In the genomic region with DNA sequence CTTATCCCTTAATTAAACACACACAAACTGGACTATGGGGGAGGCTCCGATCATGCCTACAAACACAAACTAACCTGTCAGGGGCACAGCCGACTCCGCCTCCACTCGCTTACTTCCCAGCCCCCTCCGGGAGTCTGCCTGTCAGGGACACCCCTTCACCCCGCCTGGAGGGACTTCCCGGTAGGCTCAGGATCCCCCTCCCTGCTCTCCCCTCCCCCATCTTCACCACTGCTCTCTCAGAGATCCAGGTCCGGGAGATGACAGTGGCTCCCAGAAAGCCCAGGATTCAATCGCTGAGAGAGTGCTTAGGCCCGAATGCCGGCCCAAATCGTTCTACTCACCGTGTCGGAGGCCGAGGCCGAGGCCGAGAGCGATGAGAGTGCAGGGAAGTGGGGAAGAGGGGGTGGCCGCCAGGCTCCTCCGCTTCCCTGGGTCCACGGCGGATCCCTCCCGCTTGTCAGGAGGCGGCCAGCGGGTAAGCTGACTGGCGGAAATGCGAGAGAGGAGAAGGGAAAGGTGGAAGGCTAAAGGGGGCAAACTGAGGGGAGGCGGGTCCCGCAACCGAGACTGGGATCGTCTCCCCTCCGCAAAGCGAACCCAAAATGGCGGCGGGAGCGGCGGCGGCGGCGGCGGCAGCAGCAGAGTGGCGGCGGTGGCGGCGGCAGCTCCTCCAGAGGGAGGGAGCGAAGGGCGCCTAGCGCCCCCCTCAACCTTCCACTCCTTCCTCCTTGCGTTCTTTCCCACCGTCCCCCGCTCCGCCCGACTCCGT, we compare ENCODE assay signal across 8 cellular contexts. TPM values are rescaled to one million over a fixed set of nuclear protein-coding genes. Genes with fewer than 3 reads are reported as not detected.
A peak's percentile ranks its signal among the peaks of the same experiment; 100 is the strongest.
DNase-seq lines count a peak whose midpoint lies in the region; ATAC-seq and TF ChIP-seq lines count a peak whose summit lies in the region.
"Not testable (repeated sequence)": the region's sequence is repeated elsewhere in the genome, so short reads cannot be mapped to it uniquely, and the experiment has no call there.

No MANE protein-coding gene starts in this region.

- H3K23ac ChIP-seq in mesenchymal stem cell (ENCODE audit: low read length in 2 of 2) = peak overlapping the region in 1 of 2 experiments; percentile 98

- peak overlapping the region; percentile 39 to 66 for H2BK12ac ChIP-seq in mesenchymal stem cell (ENCODE audit: low read length in 2 of 2)

- peak overlapping the region; percentile 98 for H2BK15ac ChIP-seq in mesenchymal stem cell (ENCODE audit: low read depth, poor library complexity, severe bottlenecking)

- H3K27ac ChIP-seq in endodermal cell (ENCODE audit: low read depth, low read length) (peak overlapping the region; percentile 99), mesenchymal stem cell (ENCODE audit: low read length, poor library complexity, severe bottlenecking) (peak overlapping the region; percentile 94)

- peaks cover 14% of the 10 kb centered on the region for H3K36me3 ChIP-seq in endodermal cell (ENCODE audit: control insufficient read depth, insufficient read depth, low read length)
- H3K36me3 ChIP-seq in mesenchymal stem cell (ENCODE audit: control insufficient read depth in 1 of 2, insufficient read depth in 2 of 2, low read depth in 1 of 2, low read length in 2 of 2) = not testable (repeated sequence)

- peak overlapping the region; percentile 96 to 99 for H3K4me3 Mint-ChIP-seq in activated T-cell treated with anti-CD3 and anti-CD28 coated beads, Interleukin-2, amount 50 U/mL, for 72 hours
- H3K4me3 Mint-ChIP-seq in endodermal cell = peak overlapping the region; percentile 94

- 0% methylated on average over 12 to 47 of the region's 54 CpGs for WGBS in endodermal cell (ENCODE audit: insufficient coverage in 1 of 2, insufficient read length in 1 of 2), 2 experiments
- under 1% methylated on average over 22 of the region's 54 CpGs for WGBS in mesenchymal stem cell

- peak overlapping the region; percentile 83 for H3K4me3 ChIP-seq in AG09309 (ENCODE audit: control insufficient read depth, low read depth, low read length)
- peak overlapping the region; percentile 89 for H3K4me3 ChIP-seq in endodermal cell (ENCODE audit: low read length)
- H3K4me3 ChIP-seq in mesenchymal stem cell (ENCODE audit: insufficient read depth in 1 of 2, low read depth in 1 of 2, low read length in 2 of 2) = peak overlapping the region; percentile 87 to 90

- TF ChIP-seq CTCF in AG09309 (IDR thresholded peaks at IDR 0.05; ENCODE audit: control insufficient read depth, insufficient read depth, low read depth, low read length, missing control alignments); endodermal cell (conservative IDR thresholded peaks at IDR 0.05): not testable (repeated sequence)

- H3K27me3 ChIP-seq in endodermal cell (ENCODE audit: control insufficient read depth, insufficient read depth, low read length, poor library complexity, severe bottlenecking); mesenchymal stem cell (ENCODE audit: control insufficient read depth in 1 of 2, insufficient read depth in 1 of 2, low read length in 2 of 2): not testable (repeated sequence)

- H4K91ac ChIP-seq in mesenchymal stem cell (ENCODE audit: low read length) = peak overlapping the region; percentile 98

- peak overlapping the region; percentile 85 for H2BK120ac ChIP-seq in mesenchymal stem cell (ENCODE audit: low read depth, low read length)

- H3K27ac Mint-ChIP-seq in activated T-cell treated with anti-CD3 and anti-CD28 coated beads, Interleukin-2, amount 50 U/mL, for 72 hours = peak overlapping the region; percentile 99
- H3K27ac Mint-ChIP-seq in endodermal cell = peak overlapping the region; percentile 97

- not testable (repeated sequence) for H2AK5ac ChIP-seq in mesenchymal stem cell (ENCODE audit: low read length, severe bottlenecking)

- H4K8ac ChIP-seq in mesenchymal stem cell (ENCODE audit: low read length) = peak overlapping the region; percentile 87

- H3K79me1 ChIP-seq in mesenchymal stem cell (replicated peaks; ENCODE audit: low read length, poor library complexity, severe bottlenecking) = not testable (repeated sequence)

- H3K9ac ChIP-seq in endodermal cell (ENCODE audit: extremely low read depth, low read length, poor library complexity, severe bottlenecking) (peak overlapping the region; percentile 96), mesenchymal stem cell (ENCODE audit: low read length) (peak overlapping the region; percentile 100)

- H3K14ac ChIP-seq in mesenchymal stem cell (ENCODE audit: low read length in 2 of 2) = peak overlapping the region in 1 of 2 experiments; percentile 76

- H3K4ac ChIP-seq in mesenchymal stem cell (ENCODE audit: low read depth in 1 of 2, low read length in 2 of 2) = peak overlapping the region; percentile 91 to 97

- H3K4me1 ChIP-seq in endodermal cell (ENCODE audit: control insufficient read depth, insufficient read depth, low read length); mesenchymal stem cell (ENCODE audit: control insufficient read depth, insufficient read depth, low read depth, low read length): not testable (repeated sequence)

- H3K4me1 Mint-ChIP-seq in activated T-cell treated with anti-CD3 and anti-CD28 coated beads, Interleukin-2, amount 50 U/mL, for 72 hours (ENCODE audit: low read depth) = peaks cover 62% of the 10 kb centered on the region
- peaks cover 13% of the 10 kb centered on the region for H3K4me1 Mint-ChIP-seq in endodermal cell

- not testable (repeated sequence) for H3K9me3 Mint-ChIP-seq in activated T-cell treated with anti-CD3 and anti-CD28 coated beads, Interleukin-2, amount 50 U/mL, for 72 hours; endodermal cell

- H3K4me2 ChIP-seq in mesenchymal stem cell (ENCODE audit: low read length, poor library complexity, severe bottlenecking) = peak overlapping the region; percentile 49

- H3K18ac ChIP-seq in mesenchymal stem cell (ENCODE audit: low read depth in 1 of 2, low read length in 2 of 2) = peak overlapping the region; percentile 99

- DNase-seq in AG09309 (ENCODE audit: low read depth) = not testable (repeated sequence)
- DNase-seq in RPMI8226 = peak; percentile 53
- DNase-seq in activated T-cell treated with anti-CD3 and anti-CD28 coated beads, Interleukin-2, amount 50 U/mL, for 72 hours = peak; percentile 71 to 74
- peak; percentile 88 for DNase-seq in endodermal cell
- peak; percentile 47 for DNase-seq in mesenchymal stem cell
- DNase-seq in stimulated activated CD4-positive, alpha-beta T cell treated with anti-CD3 and anti-CD28 coated beads, Interleukin-2, amount 100 ng/mL, for 4 hours (ENCODE audit: low read depth) = peak; percentile 53

- peak overlapping the region; percentile 96 for H2BK5ac ChIP-seq in mesenchymal stem cell (ENCODE audit: low read depth, low read length, poor library complexity, severe bottlenecking)

- H3K36me3 Mint-ChIP-seq in activated T-cell treated with anti-CD3 and anti-CD28 coated beads, Interleukin-2, amount 50 U/mL, for 72 hours (ENCODE audit: insufficient read depth in 2 of 2) = not testable (repeated sequence)
- peaks cover 13% of the 10 kb centered on the region for H3K36me3 Mint-ChIP-seq in endodermal cell (ENCODE audit: low read depth)

- H3K27me3 Mint-ChIP-seq in activated T-cell treated with anti-CD3 and anti-CD28 coated beads, Interleukin-2, amount 50 U/mL, for 72 hours (ENCODE audit: low read depth); endodermal cell (ENCODE audit: insufficient read depth): not testable (repeated sequence)

- peak overlapping the region; percentile 81 for H2AFZ ChIP-seq in mesenchymal stem cell (ENCODE audit: low read depth, low read length)

- H3K9me3 ChIP-seq in endodermal cell (ENCODE audit: control insufficient read depth, low read length); mesenchymal stem cell (ENCODE audit: control insufficient read depth, low read length): not testable (repeated sequence)

- ATAC-seq in GM19395 (IDR thresholded peaks at IDR 0.05; ENCODE audit: unreplicated experiment) (peak; percentile 35), HG03442 (IDR thresholded peaks at IDR 0.05; ENCODE audit: unreplicated experiment) (peak; percentile 26)
- peak; percentile 6 to 34 for ATAC-seq in activated T-cell treated with anti-CD3 and anti-CD28 coated beads, Interleukin-2, amount 50 U/mL, for 72 hours (replicated peaks in 1 of 2)

RNA-seq across cellular contexts. Expression of gene ASH1L, which starts 0.6 kb away (rescaled TPM):
- 10 to 100 TPM; 40.3 to 47.2 TPM for total RNA-seq in activated T-cell treated with anti-CD3 and anti-CD28 coated beads, Interleukin-2, amount 50 U/mL, for 72 hours
- total RNA-seq in endodermal cell = 10 to 100 TPM; 34.5 to 37.0 TPM
- 13.1 TPM for polyA plus RNA-seq in endodermal cell (2013, experiment 1 of 2)
- 13.8 TPM for polyA plus RNA-seq in endodermal cell (2013, experiment 2 of 2)
- polyA plus RNA-seq in mesenchymal stem cell (2013, experiment 1 of 2) = 8.8 TPM
- 8.1 TPM for polyA plus RNA-seq in mesenchymal stem cell (2013, experiment 2 of 2)

RNA-seq across cellular contexts. Expression of gene MSTO1, which starts 48.0 kb away (rescaled TPM):
- total RNA-seq in activated T-cell treated with anti-CD3 and anti-CD28 coated beads, Interleukin-2, amount 50 U/mL, for 72 hours = 10 to 100 TPM; 41.6 to 53.3 TPM
- total RNA-seq in endodermal cell = 10 to 100 TPM; 57.0 to 74.7 TPM
- polyA plus RNA-seq in endodermal cell (2013, experiment 1 of 2) = 56.1 TPM
- 45.9 TPM for polyA plus RNA-seq in endodermal cell (2013, experiment 2 of 2)
- polyA plus RNA-seq in mesenchymal stem cell (2013, experiment 1 of 2) = 18.6 TPM
- 19.3 TPM for polyA plus RNA-seq in mesenchymal stem cell (2013, experiment 2 of 2)
